Comparison of ENCODE assay signal across 8 cellular contexts in the genomic region with DNA sequence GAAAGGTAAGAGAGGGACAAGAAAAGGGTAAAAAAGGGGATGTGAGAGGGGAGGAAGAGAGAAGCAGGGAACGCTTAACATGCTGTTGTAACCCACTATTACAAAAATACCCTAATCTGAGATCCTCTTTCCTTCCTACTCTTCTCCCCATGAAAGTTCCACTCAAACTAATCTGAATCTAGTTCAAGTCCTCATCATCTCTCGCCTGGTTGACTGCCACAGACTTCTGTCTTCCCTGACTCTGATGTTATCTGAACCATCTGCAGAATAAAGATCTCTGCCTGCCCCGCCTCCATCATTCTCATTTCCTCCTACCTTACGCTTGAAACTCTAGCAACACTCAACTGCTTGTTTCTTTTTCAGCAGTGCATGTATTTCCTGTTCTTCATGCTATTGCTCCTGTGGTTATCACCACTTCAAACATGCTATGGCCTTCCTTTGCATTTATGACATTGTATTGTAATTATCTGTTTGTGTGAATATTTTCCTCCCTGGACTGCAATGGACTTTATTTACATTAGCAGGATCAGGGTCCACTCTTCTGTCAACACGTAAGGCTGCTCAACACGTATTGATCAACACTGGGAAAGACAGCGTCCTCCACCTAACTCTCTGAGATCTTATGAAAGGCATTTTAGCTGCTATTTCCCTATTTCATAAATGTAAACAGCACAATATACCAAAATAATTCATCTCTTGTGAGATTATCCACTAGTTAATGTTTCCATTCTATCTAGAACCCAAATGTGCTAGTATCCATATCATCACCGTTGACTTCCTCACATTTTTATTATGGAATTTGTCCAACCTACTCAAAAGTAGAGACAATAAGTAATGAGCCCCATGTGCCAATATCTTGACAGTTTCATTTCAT.
DNase-seq lines count a peak whose midpoint lies in the region; ATAC-seq and TF ChIP-seq lines count a peak whose summit lies in the region.
"Had no signal": no experiment of that assay in that cellular context is flagged by ENCODE, and none has a peak within 500 bp of the region (broad histone marks: within the 10 kb centered on the region; RNA-seq: fewer than 3 reads in every experiment).

No MANE protein-coding gene starts in this region.

- no peaks in the 10 kb centered on the region for H3K36me3 Mint-ChIP-seq in activated CD4-positive, alpha-beta memory T cell treated with anti-CD3 and anti-CD28 coated beads, Interleukin-2, amount 10 ng/mL, durations not matched to agents 7 days and 5 days (ENCODE audit: low read depth)
- H3K36me3 Mint-ChIP-seq in natural killer cell (no peaks in the 10 kb centered on the region), mesothelial cell of epicardium (no peaks in the 10 kb centered on the region)

- in situ Hi-C loops in HAP-1 (cut with MboI; ENCODE audit: low sequenced_read_pairs) = no loop called here

- no peaks in the 10 kb centered on the region for H3K27me3 Mint-ChIP-seq in activated CD4-positive, alpha-beta memory T cell treated with anti-CD3 and anti-CD28 coated beads, Interleukin-2, amount 10 ng/mL, durations not matched to agents 7 days and 5 days
- H3K27me3 Mint-ChIP-seq in natural killer cell (ENCODE audit: low read depth in 2 of 2) = no peaks in the 10 kb centered on the region
- no peaks in the 10 kb centered on the region for H3K27me3 Mint-ChIP-seq in mesothelial cell of epicardium (ENCODE audit: low read depth)

- no peaks in the 10 kb centered on the region for H3K36me3 ChIP-seq in HAP-1 (replicated peaks)

- no peak overlapping the region for H3K4me3 ChIP-seq in HAP-1

- CTCF ChIA-PET in activated CD4-positive, alpha-beta memory T cell treated with anti-CD3 and anti-CD28 coated beads, Interleukin-2, amount 10 ng/mL, durations not matched to agents 7 days and 5 days (lab: Charles Lee) = no interaction called here

- H3K27ac Mint-ChIP-seq in activated CD4-positive, alpha-beta memory T cell treated with anti-CD3 and anti-CD28 coated beads, Interleukin-2, amount 10 ng/mL, durations not matched to agents 7 days and 5 days = peak overlapping the region; percentile 63
- H3K27ac Mint-ChIP-seq in natural killer cell = peak overlapping the region; percentile 72 to 91
- H3K27ac Mint-ChIP-seq in mesothelial cell of epicardium = no peak overlapping the region

- intact Hi-C loops in natural killer cell (cut with micrococcal nuclease) = loop anchor here (5.0 kb wide), 1 partner anchor 218 kb away; no protein-coding TSS in a partner anchor

- H3K4me1 Mint-ChIP-seq in activated CD4-positive, alpha-beta memory T cell treated with anti-CD3 and anti-CD28 coated beads, Interleukin-2, amount 10 ng/mL, durations not matched to agents 7 days and 5 days = peaks cover 14% of the 10 kb centered on the region
- H3K4me1 Mint-ChIP-seq in natural killer cell (peaks cover 25 to 34% of the 10 kb centered on the region in 2 donors), mesothelial cell of epicardium (no peaks in the 10 kb centered on the region)

- no peak overlapping the region for H3K4me3 Mint-ChIP-seq in activated CD4-positive, alpha-beta memory T cell treated with anti-CD3 and anti-CD28 coated beads, Interleukin-2, amount 10 ng/mL, durations not matched to agents 7 days and 5 days
- peak overlapping the region; percentile 76 for H3K4me3 Mint-ChIP-seq in natural killer cell
- H3K4me3 Mint-ChIP-seq in mesothelial cell of epicardium = no peak overlapping the region

- TF ChIP-seq CTCF in natural killer cell (IDR thresholded peaks at IDR 0.05) (no peak), mesothelial cell of epicardium (IDR thresholded peaks at IDR 0.05; ENCODE audit: unreplicated experiment) (no peak)

- POLR2A ChIA-PET in activated CD4-positive, alpha-beta memory T cell treated with anti-CD3 and anti-CD28 coated beads, Interleukin-2, amount 10 ng/mL, durations not matched to agents 7 days and 5 days (lab: Charles Lee) = no interaction called here

- H3K27me3 ChIP-seq in HAP-1 (ENCODE audit: low read depth) = no peaks in the 10 kb centered on the region

- H3K9me3 ChIP-seq in HAP-1 = no peaks in the 10 kb centered on the region

- peak; percentile 55 for DNase-seq in activated CD4-positive, alpha-beta memory T cell treated with anti-CD3 and anti-CD28 coated beads, Interleukin-2, amount 10 ng/mL, durations not matched to agents 7 days and 5 days
- DNase-seq in natural killer cell = peak; percentile 36
- DNase-seq in mesothelial cell of epicardium (ENCODE audit: low spot score in 2 of 2, unreplicated experiment in 2 of 2) = no peak
- no peak for DNase-seq in DMS153 (lab: John Stamatoyannopoulos, UW)
- DNase-seq in HAP-1 (ENCODE audit: low spot score in 2 of 2) = no peak

- ATAC-seq in GM19455 (IDR thresholded peaks at IDR 0.05; ENCODE audit: unreplicated experiment) = peak; percentile 92
- ATAC-seq in HG03460 (IDR thresholded peaks at IDR 0.05; ENCODE audit: unreplicated experiment) = peak; percentile 97
- ATAC-seq in natural killer cell = peak; percentile 90 to 96 (median 93)
- ATAC-seq: Panc1 had no signal

- H3K9me3 Mint-ChIP-seq in activated CD4-positive, alpha-beta memory T cell treated with anti-CD3 and anti-CD28 coated beads, Interleukin-2, amount 10 ng/mL, durations not matched to agents 7 days and 5 days = peaks cover 3% of the 10 kb centered on the region
- H3K9me3 Mint-ChIP-seq in natural killer cell (peaks cover 2 to 3% of the 10 kb centered on the region in 2 donors), mesothelial cell of epicardium (peaks cover 3% of the 10 kb centered on the region)

- H3K4me1 ChIP-seq in HAP-1 = no peaks in the 10 kb centered on the region

Comparison
In these comparisons a context has a peak if more than half of its experiments do, and no peak if none do; other contexts are left out.
1. DNase-seq: peak in activated CD4-positive, alpha-beta memory T cell treated with anti-CD3 and anti-CD28 coated beads, Interleukin-2, amount 10 ng/mL, durations not matched to agents 7 days and 5 days (single experiment) and natural killer cell (single experiment); none in mesothelial cell of epicardium (0 of 2), DMS153 (single experiment) and HAP-1 (0 of 2).
2. Peak in every context shown above with its lines, with median percentiles within 50 percentile points of each other: ATAC-seq.